Comparison of ENCODE assay signal across 26 cellular contexts in the genomic region with DNA sequence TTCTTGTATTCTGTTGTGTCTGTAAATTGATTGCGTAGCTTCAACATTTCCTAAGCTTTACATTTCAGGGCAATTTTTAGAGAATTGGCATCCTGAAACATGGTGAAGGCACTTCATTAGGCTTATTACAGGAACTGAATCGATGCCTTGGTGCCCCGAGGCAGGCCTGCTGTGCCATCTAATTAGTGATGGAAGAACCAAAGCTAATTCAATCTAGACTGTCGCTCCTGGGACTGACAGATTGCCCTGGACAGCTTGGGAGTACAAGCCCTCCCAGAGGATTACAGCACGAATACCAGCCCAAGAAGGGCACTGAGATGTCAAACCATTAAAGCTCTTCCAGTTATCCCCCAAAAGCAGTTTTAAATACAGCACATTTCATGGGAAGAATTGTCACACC.
"Had no signal": no experiment of that assay in that cellular context is flagged by ENCODE, and none has a peak within 500 bp of the region (broad histone marks: within the 10 kb centered on the region; RNA-seq: fewer than 3 reads in every experiment).

No MANE protein-coding gene starts in this region.

- H3K27me3 ChIP-seq: ascending aorta, brain microvascular endothelial cell, gastroesophageal sphincter, pancreas, right atrium auricular region, spleen, transverse colon had no signal

- H3K9me3 ChIP-seq: ascending aorta, gastroesophageal sphincter, pancreas, prostate gland, right atrium auricular region, spleen, transverse colon had no signal

- DNase-seq: activated CD4-positive, alpha-beta T cell treated with anti-CD3 and anti-CD28 coated beads for 48 hours; activated CD4-positive, alpha-beta T cell treated with anti-CD3 and anti-CD28 coated beads, Interleukin-2, amount 50 U/mL, for 48 hours; activated CD8-positive, alpha-beta memory T cell treated with anti-CD3 and anti-CD28 coated beads for 24 hours; activated effector memory CD4-positive, alpha-beta T cell treated with Interleukin-2 at 50 U/mL for 16 hours; activated naive CD4-positive, alpha-beta T cell treated with anti-CD3 and anti-CD28 coated beads, Interleukin-2, amount 10 ng/mL, durations not matched to agents 7 days and 5 days; activated naive CD8-positive, alpha-beta T cell treated with anti-CD3 and anti-CD28 coated beads, Interleukin-2, amount 10 ng/mL, durations not matched to agents 7 days and 5 days; brain microvascular endothelial cell; cortex of kidney; head of caudate nucleus; hippocampal formation; left cardiac atrium; left ventricle myocardium superior; naive B cell; nucleus accumbens; pancreas; spleen; stimulated activated naive CD4-positive, alpha-beta T cell treated with Interleukin-2 at 50 U/mL for 16 hours; transverse colon had no signal

- H3K4me3 ChIP-seq: ascending aorta, gastroesophageal sphincter, pancreas, prostate gland, right atrium auricular region, spleen, transverse colon had no signal

- H3K27ac ChIP-seq: ascending aorta, brain microvascular endothelial cell, gastroesophageal sphincter, pancreas, prostate gland, right atrium auricular region, spleen, transverse colon, VCaP had no signal

- FAIRE-seq: endothelial cell of umbilical vein, keratinocyte, pancreas, TTC549 had no signal

- H3K36me3 ChIP-seq: ascending aorta, brain microvascular endothelial cell, gastroesophageal sphincter, pancreas, prostate gland, right atrium auricular region, spleen, transverse colon had no signal
